8 cellular contexts compared by ENCODE assay signal in genomic region chr22:49962751-49963646, GRCh38. TPM values are rescaled to one million over a fixed set of nuclear protein-coding genes. Genes with fewer than 3 reads are reported as not detected.
A peak's percentile ranks its signal among the peaks of the same experiment; 100 is the strongest.
DNase-seq lines count a peak whose midpoint lies in the region; ATAC-seq and TF ChIP-seq lines count a peak whose summit lies in the region.

No MANE protein-coding gene starts in this region.

- H3K4me3 Mint-ChIP-seq in neural crest cell: peak overlapping the region; percentile 87

- peak overlapping the region; percentile 86; the same call in 1 of the 2 replicates for H3K9ac ChIP-seq in DND-41 (ENCODE audit: low read depth, low read length)

- TF ChIP-seq CTCF in DND-41 (IDR thresholded peaks at IDR 0.05; ENCODE audit: borderline replicate concordance, extremely low read depth, low read length, poor library complexity, severe bottlenecking): no peak
- no peak for TF ChIP-seq CTCF in epithelial cell of proximal tubule (conservative IDR thresholded peaks at IDR 0.05; ENCODE audit: low read depth, low read length)
- no peak for TF ChIP-seq CTCF in neural crest cell (conservative IDR thresholded peaks at IDR 0.05)

- peaks cover 37% of the 10 kb centered on the region for H3K79me2 ChIP-seq in DND-41 (ENCODE audit: insufficient read depth, low read length)

- peaks cover 8% of the 10 kb centered on the region for H3K4me1 Mint-ChIP-seq in neural crest cell

- H3K27me3 ChIP-seq in DND-41 (ENCODE audit: insufficient read depth, low read length, poor library complexity): no peaks in the 10 kb centered on the region

- no peaks in the 10 kb centered on the region for H3K9me3 Mint-ChIP-seq in neural crest cell

- H3K27ac ChIP-seq in DND-41 (ENCODE audit: low read length): peak overlapping the region; percentile 54

- H3K4me2 ChIP-seq in DND-41 (ENCODE audit: insufficient read depth, low read length): peak overlapping the region; percentile 90

- H3K4me3 ChIP-seq in DND-41 (ENCODE audit: low read depth in 1 of 2, low read length in 2 of 2): peak overlapping the region in 1 of 2 experiments; percentile 92; a peak in 3 of 4 replicates
- peak overlapping the region; percentile 87 for H3K4me3 ChIP-seq in epithelial cell of proximal tubule (ENCODE audit: low read depth, low read length)

- H3K27ac Mint-ChIP-seq in neural crest cell (ENCODE audit: unreplicated experiment): no peak overlapping the region

- peaks cover 30% of the 10 kb centered on the region for H3K36me3 ChIP-seq in DND-41 (ENCODE audit: insufficient read depth, low read length)

- H3K36me3 Mint-ChIP-seq in neural crest cell (ENCODE audit: low read depth): no peaks in the 10 kb centered on the region

- peaks cover 2% of the 10 kb centered on the region for H3K27me3 Mint-ChIP-seq in neural crest cell (ENCODE audit: low read depth)

- no peaks in the 10 kb centered on the region for H3K9me3 ChIP-seq in DND-41 (ENCODE audit: insufficient read depth, low read length, severe bottlenecking)

- H3K4me1 ChIP-seq in DND-41 (ENCODE audit: insufficient read depth, low read length): peaks cover 39% of the 10 kb centered on the region

- ATAC-seq in DND-41 (ENCODE audit: insufficient read depth, low read depth): no peak
- no peak for ATAC-seq in GM18909 (IDR thresholded peaks at IDR 0.05; ENCODE audit: poor library complexity, unreplicated experiment)
- no peak for ATAC-seq in GM19351 (IDR thresholded peaks at IDR 0.05; ENCODE audit: unreplicated experiment)
- no peak for ATAC-seq in GM19397 (IDR thresholded peaks at IDR 0.05; ENCODE audit: unreplicated experiment)

- no peak for DNase-seq in DND-41
- peak; percentile 18 for DNase-seq in T-helper 9 cell
- no peak for DNase-seq in epithelial cell of proximal tubule (ENCODE audit: low read depth)
- DNase-seq in neural crest cell (ENCODE audit: low read depth, low spot score): no peak
- no peak for DNase-seq in effector CD8-positive, alpha-beta T cell (lab: John Stamatoyannopoulos, UW)

- no peak overlapping the region for H2AFZ ChIP-seq in DND-41 (ENCODE audit: low read depth, low read length)

- H4K20me1 ChIP-seq in DND-41 (ENCODE audit: insufficient read depth, low read length): peaks cover 49% of the 10 kb centered on the region

RNA-seq across cellular contexts. Expression of gene PIM3, which starts 2.4 kb away (rescaled TPM):
- 37.5 and 49.3 TPM in 2 replicates for total RNA-seq in epithelial cell of proximal tubule
- total RNA-seq in neural crest cell: 29.9 and 31.0 TPM in 2 replicates

RNA-seq across cellular contexts. Expression of gene CRELD2, which starts 44.6 kb away (rescaled TPM):
- 48.8 and 54.1 TPM in 2 replicates for total RNA-seq in epithelial cell of proximal tubule
- total RNA-seq in neural crest cell: 39.6 and 43.8 TPM in 2 replicates

RNA-seq across cellular contexts. Expression of gene ALG12, which starts 44.8 kb away (rescaled TPM):
- total RNA-seq in epithelial cell of proximal tubule (16.4 and 24.5 TPM in 2 replicates), neural crest cell (21.2 and 24.7 TPM in 2 replicates)

RNA-seq across cellular contexts. Expression of gene IL17REL, which starts 49.6 kb away (rescaled TPM):
- not detected in 2 replicates for total RNA-seq in epithelial cell of proximal tubule
- total RNA-seq in neural crest cell: 0.07 TPM in 1 of 2 replicates, not detected in the other
